In genomic region chr17:76585649-76586593, GRCh38 we compare ENCODE assay signal across 8 cellular contexts. TPM values are rescaled to one million over a fixed set of nuclear protein-coding genes. Genes with fewer than 3 reads are reported as not detected.
DNase-seq lines count a peak whose midpoint lies in the region; ATAC-seq and TF ChIP-seq lines count a peak whose summit lies in the region.

TSS of gene ST6GALNAC2 (minus strand) at chr17:76585860. CDS start at chr17:76585808, 52 bp downstream.

- H3K27ac ChIP-seq in CD4-positive, CD25-positive, alpha-beta regulatory T cell (ENCODE audit: insufficient read depth, low read length, poor library complexity, severe bottlenecking) = no peak within 1 kb of the TSS
- H3K27ac ChIP-seq in mammary epithelial cell (ENCODE audit: insufficient read depth, low read depth, low read length) (peak within 1 kb of the TSS; percentile 93), spleen (peak within 1 kb of the TSS; percentile 19 to 87 (median 74))

- no TSS peak for BruUV-seq in mammary epithelial cell (replicated peaks; lab: Mats Ljungman, UMichigan)

- peaks cover 14% of the 10 kb centered on the region for H3K36me3 Mint-ChIP-seq in CD4-positive, CD25-positive, alpha-beta regulatory T cell

- in situ Hi-C loops in mammary epithelial cell (cut with MboI; ENCODE audit: low sequenced_read_pairs in 2 of 2) = no loop called here

- peak; percentile 44 to 67 for ATAC-seq in CD4-positive, CD25-positive, alpha-beta regulatory T cell (ENCODE audit: low read depth in 2 of 2)
- no peak for ATAC-seq in HG02642 (IDR thresholded peaks at IDR 0.05; ENCODE audit: poor library complexity, unreplicated experiment)

- peak within 1 kb of the TSS; percentile 95 for H3K9ac ChIP-seq in mammary epithelial cell (ENCODE audit: insufficient read depth, low read length)

- dilution Hi-C loops in mammary epithelial cell (cut with HindIII; ENCODE audit: low sequenced_read_pairs) = no loop called here

- peaks cover 0 to 29% (median 3%) of the 10 kb centered on the region in 4 donors for H3K4me1 Mint-ChIP-seq in CD4-positive, CD25-positive, alpha-beta regulatory T cell

- H3K27me3 ChIP-seq in CD4-positive, CD25-positive, alpha-beta regulatory T cell (ENCODE audit: control insufficient read depth, insufficient read depth, low read length) = peaks cover 27% of the 10 kb centered on the region
- no peaks in the 10 kb centered on the region for H3K27me3 ChIP-seq in mammary epithelial cell (ENCODE audit: insufficient read depth, low read length)
- H3K27me3 ChIP-seq in spleen (replicated peaks in 1 of 7) = peaks cover 0 to 60% (median 12%) of the 10 kb centered on the region in 7 donors

- no peaks in the 10 kb centered on the region for H3K9me3 ChIP-seq in CD4-positive, CD25-positive, alpha-beta regulatory T cell (ENCODE audit: control insufficient read depth in 2 of 2, low read length in 2 of 2)
- H3K9me3 ChIP-seq in mammary epithelial cell (replicated peaks; ENCODE audit: insufficient read depth, low read length) (no peaks in the 10 kb centered on the region), spleen (no peaks in the 10 kb centered on the region)

- peak; percentile 17 to 64 for TF ChIP-seq CTCF in mammary epithelial cell (conservative IDR thresholded peaks at IDR 0.05 in 1 of 2, IDR thresholded peaks at IDR 0.05 in 1 of 2; ENCODE audit: extremely low read depth in 1 of 2, insufficient read depth in 1 of 2, low read depth in 1 of 2, low read length in 2 of 2)
- TF ChIP-seq CTCF in spleen (IDR thresholded peaks at IDR 0.05 in 8 of 11, conservative IDR thresholded peaks at IDR 0.05 in 3 of 11) = peak in 9 of 11 experiments; percentile 18 to 63 (median 52)

- H3K27me3 Mint-ChIP-seq in CD4-positive, CD25-positive, alpha-beta regulatory T cell = peaks cover 74% of the 10 kb centered on the region

- CTCF ChIA-PET in mammary epithelial cell (lab: Charles Lee; ENCODE audit: low non-redundant PET) = interaction anchor here (0.6 to 0.7 kb wide), 2 partner anchors 63 to 403 kb away, joined by 3 read pairs; no protein-coding TSS in a partner anchor

- H3K4me2 ChIP-seq in mammary epithelial cell (ENCODE audit: insufficient read depth, low read depth, low read length) = peak within 1 kb of the TSS; percentile 86

- no peak for TF ChIP-seq POLR2A in spleen (IDR thresholded peaks at IDR 0.05)

- H4K20me1 ChIP-seq in mammary epithelial cell (ENCODE audit: insufficient read depth, low read length) = no peaks in the 10 kb centered on the region

- WGBS in mammary epithelial cell (ENCODE audit: low coverage, missing lambda C conversion rate) = 5% methylated on average over 10 of the region's 84 CpGs
- 0 to 6% (median 1%) methylated on average over 11 to 84 of the region's 84 CpGs for WGBS in spleen, 5 donors

- H3K79me2 ChIP-seq in mammary epithelial cell (ENCODE audit: insufficient read depth, low read length) = peaks cover 29% of the 10 kb centered on the region

- peaks cover 19% of the 10 kb centered on the region for H3K4me1 ChIP-seq in CD4-positive, CD25-positive, alpha-beta regulatory T cell (ENCODE audit: control insufficient read depth, insufficient read depth, low read length, poor library complexity, severe bottlenecking)
- H3K4me1 ChIP-seq in mammary epithelial cell (ENCODE audit: insufficient read depth, low read length) = peaks cover 40% of the 10 kb centered on the region
- H3K4me1 ChIP-seq in spleen = peaks cover 7 to 34% (median 29%) of the 10 kb centered on the region in 6 donors

- H2AFZ ChIP-seq in mammary epithelial cell (ENCODE audit: low read depth, low read length) = peak within 1 kb of the TSS; percentile 57

- no peak within 1 kb of the TSS for H3K4me3 ChIP-seq in CD4-positive, CD25-positive, alpha-beta regulatory T cell (ENCODE audit: low read depth, low read length)
- H3K4me3 ChIP-seq in mammary epithelial cell (replicated peaks in 1 of 3; ENCODE audit: insufficient read depth in 1 of 3, low read depth in 2 of 3, low read length in 3 of 3) = peak within 1 kb of the TSS; percentile 86 to 93 (median 92)
- peak within 1 kb of the TSS; percentile 42 to 74 (median 57) for H3K4me3 ChIP-seq in spleen

- peak in 2 of 3 donors; percentile 9 to 34 for DNase-seq in CD4-positive, CD25-positive, alpha-beta regulatory T cell
- DNase-seq in HT-29 (ENCODE audit: low spot score) (peak; percentile 75), SW480 (ENCODE audit: low spot score) (peak; percentile 74), mammary epithelial cell (peak; percentile 89), islet precursor cell (peak; percentile 89), spleen (peak; percentile 94)
- no peak for DNase-seq in NK-92 treated with Interleukin-12 subunit alpha and Interleukin-12 subunit beta, amount 100 ng/mL, for 24 hours (lab: John Stamatoyannopoulos, UW)

- H3K27ac Mint-ChIP-seq in CD4-positive, CD25-positive, alpha-beta regulatory T cell = no peak within 1 kb of the TSS

- peaks cover 0 to 10% (median 0%) of the 10 kb centered on the region in 7 donors for H3K9me3 Mint-ChIP-seq in CD4-positive, CD25-positive, alpha-beta regulatory T cell

- peak within 1 kb of the TSS in 3 of 4 donors; percentile 59 to 87 (median 74) for H3K4me3 Mint-ChIP-seq in CD4-positive, CD25-positive, alpha-beta regulatory T cell

- no peaks in the 10 kb centered on the region for H3K36me3 ChIP-seq in CD4-positive, CD25-positive, alpha-beta regulatory T cell (ENCODE audit: control insufficient read depth, insufficient read depth, low read length)
- H3K36me3 ChIP-seq in mammary epithelial cell (ENCODE audit: insufficient read depth, low read length) = no peaks in the 10 kb centered on the region
- H3K36me3 ChIP-seq in spleen = no peaks in the 10 kb centered on the region

- intact Hi-C loops in mammary epithelial cell (cut with micrococcal nuclease) = loop anchor here (1.0 to 5.0 kb wide), 6 partner anchors 27 to 121 kb away; no protein-coding TSS in a partner anchor
- intact Hi-C loops in spleen (cut with DNase I; ENCODE audit: low total_unique reads) = no loop called here

RNA-seq across cellular contexts. Expression of gene ST6GALNAC2, which starts in this region (rescaled TPM):
- total RNA-seq in CD4-positive, CD25-positive, alpha-beta regulatory T cell = 0.39 TPM
- under 1 TPM in 2 of 4 donors, not detected in 2; 0.08 to 0.13 TPM for polyA plus RNA-seq in CD4-positive, CD25-positive, alpha-beta regulatory T cell
- total RNA-seq in HT-29 (2014; rRNA removed; shearing (Covaris generic)) = 1.0 and 2.6 TPM in 2 replicates
- total RNA-seq in mammary epithelial cell (100 to 1,000 TPM in 1 of 2 donors, 10 to 100 TPM in 1; 65.1 to 221 TPM), spleen (10 to 100 TPM in 3 of 7 donors, 1 to 10 TPM in 4; 8.1 to 15.7 (median 9.8) TPM)
- polyA plus RNA-seq in mammary epithelial cell (48.7 TPM), spleen (1 to 10 TPM; 1.1 to 4.8 (median 1.3) TPM)
- 31.0 TPM for polyA minus RNA-seq in mammary epithelial cell

Comparison
In these comparisons a context has a peak if more than half of its experiments do, and no peak if none do; other contexts are left out.
1. Peak in DNase-seq and ATAC-seq in CD4-positive, CD25-positive, alpha-beta regulatory T cell; RNA of the gene not detected or under 1 TPM.